In genomic region chr18:56638232-56639093, GRCh38 we compare ENCODE assay signal across 1 cellular context.
TF ChIP-seq lines count a peak whose summit lies in the region.

Gene TXNL1, minus strand, starts transcription at chr18:56638592. Its CDS starts 152 bp downstream, at chr18:56638440.

TF ChIP-seq in HepG2, 621 proteins besides CTCF, POLR2A, EP300 and RAD21 (continued from another document and continues in another):
- TF ChIP-seq ZNF597 (CRISPR knock-in tag; IDR thresholded peaks at IDR 0.05) (no peak), ZNF20 (CRISPR knock-in tag; IDR thresholded peaks at IDR 0.05) (peak; percentile 53; the same call in 1 of the 2 replicates), ZNF639 (CRISPR knock-in tag; conservative IDR thresholded peaks at IDR 0.05) (peak; percentile 55; the same call in 1 of the 2 replicates), ZNF503 (CRISPR knock-in tag; IDR thresholded peaks at IDR 0.05) (0 out of 2 replicates have a peak, but pooled peaks have one; percentile 31), RFX1 (IDR thresholded peaks at IDR 0.05) (no peak), PLRG1 (conservative IDR thresholded peaks at IDR 0.05) (no peak), GABPB1 (CRISPR knock-in tag; IDR thresholded peaks at IDR 0.05) (peak; percentile 99), MXI1 (IDR thresholded peaks at IDR 0.05; ENCODE audit: borderline replicate concordance, low read depth, low read length) (peak; percentile 83; the same call in 2 of the 3 replicates), SETDB1 (CRISPR knock-in tag; IDR thresholded peaks at IDR 0.05; ENCODE audit: borderline replicate concordance) (no peak), CREB3 (CRISPR knock-in tag; IDR thresholded peaks at IDR 0.05) (no peak), ZNF550 (CRISPR knock-in tag; IDR thresholded peaks at IDR 0.05; ENCODE audit: borderline replicate concordance) (no peak), ZNF232 (CRISPR knock-in tag; IDR thresholded peaks at IDR 0.05; ENCODE audit: borderline replicate concordance) (0 out of 2 replicates have a peak, but pooled peaks have one; percentile 26), NR3C1 (CRISPR knock-in tag; IDR thresholded peaks at IDR 0.05) (no peak), MAFF (IDR thresholded peaks at IDR 0.05; ENCODE audit: low read depth, low read length) (no peak; the same call in 1 of the 2 replicates), SP140L (CRISPR knock-in tag; IDR thresholded peaks at IDR 0.05; ENCODE audit: borderline replicate concordance) (no peak), ZNF703 (CRISPR knock-in tag; IDR thresholded peaks at IDR 0.05; ENCODE audit: borderline replicate concordance) (no peak), MED1 (CRISPR knock-in tag; IDR thresholded peaks at IDR 0.05) (0 out of 2 replicates have a peak, but pooled peaks have one; percentile 69), CREM (IDR thresholded peaks at IDR 0.05) (peak; percentile 93), CREM (CRISPR knock-in tag; IDR thresholded peaks at IDR 0.05) (no peak), ARID3A (IDR thresholded peaks at IDR 0.05; ENCODE audit: low read depth, low read length) (peak; percentile 21; the same call in 1 of the 2 replicates), CREB1 (IDR thresholded peaks at IDR 0.05) (peak; percentile 100), CREB1 (CRISPR knock-in tag; IDR thresholded peaks at IDR 0.05) (peak; percentile 96), SUZ12 (IDR thresholded peaks at IDR 0.05; ENCODE audit: low read depth, low read length) (peak; percentile 46; the same call in 1 of the 2 replicates), ZNF660 (CRISPR knock-in tag; IDR thresholded peaks at IDR 0.05; ENCODE audit: borderline replicate concordance, low read depth) (no peak), ZNF629 (CRISPR knock-in tag; conservative IDR thresholded peaks at IDR 0.05) (no peak), SPEN (CRISPR knock-in tag; IDR thresholded peaks at IDR 0.05; ENCODE audit: low read depth) (peak; percentile 94), ZNF766 (CRISPR knock-in tag; IDR thresholded peaks at IDR 0.05; ENCODE audit: borderline replicate concordance) (no peak), DNMT1 (CRISPR knock-in tag; IDR thresholded peaks at IDR 0.05) (no peak; the same call in 1 of the 2 replicates), LBX2 (CRISPR knock-in tag; IDR thresholded peaks at IDR 0.05; ENCODE audit: borderline replicate concordance) (0 out of 2 replicates have a peak, but pooled peaks have one; percentile 24), ZNF274 (CRISPR knock-in tag; IDR thresholded peaks at IDR 0.05) (no peak), MYPOP (CRISPR knock-in tag; IDR thresholded peaks at IDR 0.05) (peak; percentile 45; the same call in 1 of the 2 replicates), HOXA5 (CRISPR knock-in tag; IDR thresholded peaks at IDR 0.05) (no peak; the same call in none of the 2 replicates), HIC2 (CRISPR knock-in tag; IDR thresholded peaks at IDR 0.05; ENCODE audit: low read depth) (no peak), SP4 (CRISPR knock-in tag; IDR thresholded peaks at IDR 0.05) (peak; percentile 44; the same call in 1 of the 2 replicates), PREB (CRISPR knock-in tag; IDR thresholded peaks at IDR 0.05) (no peak), MED8 (CRISPR knock-in tag; IDR thresholded peaks at IDR 0.05; ENCODE audit: insufficient replicate concordance) (peak; percentile 57), RFXAP (CRISPR knock-in tag; IDR thresholded peaks at IDR 0.05; ENCODE audit: borderline replicate concordance) (peak; percentile 81; the same call in 1 of the 2 replicates), ZFYVE20 (CRISPR knock-in tag; IDR thresholded peaks at IDR 0.05; ENCODE audit: borderline replicate concordance, low read depth) (no peak), PHF8 (CRISPR knock-in tag; IDR thresholded peaks at IDR 0.05) (peak; percentile 95), ZNF136 (CRISPR knock-in tag; IDR thresholded peaks at IDR 0.05; ENCODE audit: low read depth) (no peak), FIP1L1 (IDR thresholded peaks at IDR 0.05; ENCODE audit: borderline replicate concordance, insufficient read depth, low read depth, low read length) (no peak), ASH2L (IDR thresholded peaks at IDR 0.05; ENCODE audit: insufficient read length, low read depth, low read length) (peak; percentile 75), ZBTB42 (CRISPR knock-in tag; IDR thresholded peaks at IDR 0.05) (peak; percentile 56; the same call in 1 of the 2 replicates), CBX2 (IDR thresholded peaks at IDR 0.05; ENCODE audit: low read depth, low read length) (no peak), CBX2 (CRISPR knock-in tag; IDR thresholded peaks at IDR 0.05; ENCODE audit: low read depth) (no peak)
